Comparison of ENCODE assay signal across 21 cellular contexts in genomic region chr14:45211295-45211694, GRCh38. TPM values are rescaled to one million over a fixed set of nuclear protein-coding genes. Genes with fewer than 3 reads are reported as not detected.
A peak's percentile ranks its signal among the peaks of the same experiment; 100 is the strongest.
DNase-seq lines count a peak whose midpoint lies in the region; ATAC-seq and TF ChIP-seq lines count a peak whose summit lies in the region.
"Had no signal": no experiment of that assay in that cellular context is flagged by ENCODE, and none has a peak within 500 bp of the region (broad histone marks: within the 10 kb centered on the region; RNA-seq: fewer than 3 reads in every experiment).

No MANE protein-coding gene starts in this region.

- TF ChIP-seq CTCF in CD14-positive monocyte (IDR thresholded peaks at IDR 0.05), result no peak
- TF ChIP-seq CTCF in mesothelial cell of epicardium (IDR thresholded peaks at IDR 0.05; ENCODE audit: unreplicated experiment), result no peak
- TF ChIP-seq CTCF in BE2C (IDR thresholded peaks at IDR 0.05; ENCODE audit: low read depth, low read length), result no peak
- no peak for TF ChIP-seq CTCF in esophagus muscularis mucosa (IDR thresholded peaks at IDR 0.05)

- H3K36me3 Mint-ChIP-seq in CD14-positive monocyte (peaks cover 73 to 88% of the 10 kb centered on the region in 2 donors), mesothelial cell of epicardium (peaks cover 36% of the 10 kb centered on the region)
- H3K36me3 Mint-ChIP-seq in central memory CD8-positive, alpha-beta T cell (ENCODE audit: insufficient read depth), result peaks cover 23% of the 10 kb centered on the region

- H3K27me3 Mint-ChIP-seq in CD14-positive monocyte (ENCODE audit: low read depth in 3 of 3) (no peaks in the 10 kb centered on the region), mesothelial cell of epicardium (ENCODE audit: low read depth) (no peaks in the 10 kb centered on the region)
- no peaks in the 10 kb centered on the region for H3K27me3 Mint-ChIP-seq in central memory CD8-positive, alpha-beta T cell
- H3K27me3 Mint-ChIP-seq: B cell; CD4-positive, alpha-beta T cell had no signal

- TF ChIP-seq EP300 in Ishikawa (IDR thresholded peaks at IDR 0.05; ENCODE audit: borderline replicate concordance) (no peak), esophagus muscularis mucosa (IDR thresholded peaks at IDR 0.05) (no peak)

- H3K4me3 Mint-ChIP-seq in CD14-positive monocyte (no peak overlapping the region), mesothelial cell of epicardium (no peak overlapping the region)
- H3K4me3 Mint-ChIP-seq in central memory CD8-positive, alpha-beta T cell, result no peak overlapping the region
- H3K4me3 Mint-ChIP-seq: B cell; CD4-positive, alpha-beta T cell had no signal

- H3K4me1 Mint-ChIP-seq in CD14-positive monocyte, result no peaks in the 10 kb centered on the region
- H3K4me1 Mint-ChIP-seq in central memory CD8-positive, alpha-beta T cell, result peaks cover 6% of the 10 kb centered on the region
- peaks cover 13% of the 10 kb centered on the region for H3K4me1 Mint-ChIP-seq in mesothelial cell of epicardium
- H3K4me1 Mint-ChIP-seq: B cell had no signal

- no peak for DNase-seq in CD14-positive monocyte (ENCODE audit: low spot score)
- no peak for DNase-seq in central memory CD8-positive, alpha-beta T cell (ENCODE audit: low spot score in 2 of 2)
- DNase-seq in mesothelial cell of epicardium (ENCODE audit: low spot score in 2 of 2, unreplicated experiment in 2 of 2), result no peak
- no peak for DNase-seq in NCI-H1417 treated with DMSO at 0.1 percent for 48 hours (lab: John Stamatoyannopoulos, UW)
- DNase-seq in NCI-H2227 (lab: John Stamatoyannopoulos, UW; ENCODE audit: unreplicated experiment), result no peak
- DNase-seq in BE2C, result no peak
- no peak for DNase-seq in esophagus muscularis mucosa (ENCODE audit: extremely low spot score)
- DNase-seq: CD4-positive, alpha-beta T cell; COR-L47; DMS 273 treated with DMSO at 0.1 percent for 48 hours; DND-41; NCI-H1105; NCI-H2029 treated with DMSO at 0.1 percent for 48 hours; NCI-H2171; NCI-H446; NCI-H526; OCI-M1; SJCRH30 had no signal

- no peaks in the 10 kb centered on the region for H3K9me3 ChIP-seq in BE2C
- H3K9me3 ChIP-seq in esophagus muscularis mucosa, result no peaks in the 10 kb centered on the region
- H3K9me3 ChIP-seq: HAP-1, SJCRH30 had no signal

- H3K36me3 ChIP-seq in BE2C, result peaks cover 27% of the 10 kb centered on the region
- H3K36me3 ChIP-seq in esophagus muscularis mucosa, result peaks cover 0 to 74% (median 25%) of the 10 kb centered on the region in 4 donors

- no peaks in the 10 kb centered on the region for H3K9me3 Mint-ChIP-seq in CD14-positive monocyte
- H3K9me3 Mint-ChIP-seq in central memory CD8-positive, alpha-beta T cell, result no peaks in the 10 kb centered on the region
- H3K9me3 Mint-ChIP-seq in mesothelial cell of epicardium, result no peaks in the 10 kb centered on the region
- H3K9me3 Mint-ChIP-seq: CD4-positive, alpha-beta T cell had no signal

- H3K27me3 ChIP-seq in BE2C (no peaks in the 10 kb centered on the region), esophagus muscularis mucosa (no peaks in the 10 kb centered on the region)
- H3K27me3 ChIP-seq: SJCRH30 had no signal

- no peak overlapping the region for H3K27ac ChIP-seq in esophagus muscularis mucosa (replicated peaks in 1 of 4)
- H3K27ac ChIP-seq: SJCRH30 had no signal

- no peak for TF ChIP-seq RAD21 in Ishikawa (IDR thresholded peaks at IDR 0.05; ENCODE audit: low read depth)

- intact Hi-C loops in CD14-positive monocyte (cut with micrococcal nuclease), result no loop called here
- intact Hi-C loops in esophagus muscularis mucosa (cut with DNase I), result no loop called here

- no peak for ATAC-seq in central memory CD8-positive, alpha-beta T cell (replicated peaks; ENCODE audit: extremely low read depth, poor library complexity, severe bottlenecking)

- H3K27ac Mint-ChIP-seq in CD14-positive monocyte, result peak overlapping the region in 4 of 7 donors; percentile 6 to 84 (median 40)
- H3K27ac Mint-ChIP-seq in central memory CD8-positive, alpha-beta T cell (ENCODE audit: low read depth), result peak overlapping the region; percentile 44
- H3K27ac Mint-ChIP-seq in mesothelial cell of epicardium, result peak overlapping the region; percentile 70
- H3K27ac Mint-ChIP-seq: B cell; CD4-positive, alpha-beta T cell had no signal

- no peak for TF ChIP-seq POLR2A in esophagus muscularis mucosa (IDR thresholded peaks at IDR 0.05; ENCODE audit: low read depth)

- WGBS in esophagus muscularis mucosa, result 91% methylated on average over 1 of the region's 1 CpG

- H3K4me3 ChIP-seq in BE2C (ENCODE audit: low read depth, low read length) (no peak overlapping the region), esophagus muscularis mucosa (no peak overlapping the region)
- H3K4me3 ChIP-seq: HAP-1, SJCRH30 had no signal

- no peaks in the 10 kb centered on the region for H3K4me1 ChIP-seq in BE2C
- no peaks in the 10 kb centered on the region for H3K4me1 ChIP-seq in esophagus muscularis mucosa
- H3K4me1 ChIP-seq: HAP-1, SJCRH30 had no signal

TF ChIP-seq in Ishikawa, 13 proteins besides CTCF, POLR2A, EP300 and RAD21:
- no peak for TF ChIP-seq NFIC (IDR thresholded peaks at IDR 0.05)
- TF ChIP-seq CREB1 (IDR thresholded peaks at IDR 0.05; ENCODE audit: low read depth), result no peak
- no peak for TF ChIP-seq TAF1 (IDR thresholded peaks at IDR 0.05; ENCODE audit: low read depth)
- TF ChIP-seq REST (IDR thresholded peaks at IDR 0.05; ENCODE audit: low read depth), result no peak
- TF ChIP-seq EGR1 (IDR thresholded peaks at IDR 0.05), result no peak
- no peak for TF ChIP-seq ZBTB7A (IDR thresholded peaks at IDR 0.05; ENCODE audit: low read depth)
- no peak for TF ChIP-seq CEBPB (IDR thresholded peaks at IDR 0.05)
- TF ChIP-seq TEAD4 (IDR thresholded peaks at IDR 0.05), result peak; percentile 55

RNA-seq across cellular contexts. Expression of gene MIS18BP1, which starts 41.7 kb away (rescaled TPM):
- polyA plus RNA-seq in CD14-positive monocyte, result 10 to 100 TPM; 45.6 to 61.8 TPM
- total RNA-seq in mesothelial cell of epicardium, result 38.3 to 46.3 TPM (median 42.0 TPM) in 3 replicates
- polyA plus RNA-seq in BE2C (2012; ENCODE audit: insufficient read depth, insufficient read length, low read depth), result 3.2 TPM
- total RNA-seq in esophagus muscularis mucosa, result 10 to 100 TPM; 10.8 to 20.8 (median 12.7) TPM
